In the genomic region with DNA sequence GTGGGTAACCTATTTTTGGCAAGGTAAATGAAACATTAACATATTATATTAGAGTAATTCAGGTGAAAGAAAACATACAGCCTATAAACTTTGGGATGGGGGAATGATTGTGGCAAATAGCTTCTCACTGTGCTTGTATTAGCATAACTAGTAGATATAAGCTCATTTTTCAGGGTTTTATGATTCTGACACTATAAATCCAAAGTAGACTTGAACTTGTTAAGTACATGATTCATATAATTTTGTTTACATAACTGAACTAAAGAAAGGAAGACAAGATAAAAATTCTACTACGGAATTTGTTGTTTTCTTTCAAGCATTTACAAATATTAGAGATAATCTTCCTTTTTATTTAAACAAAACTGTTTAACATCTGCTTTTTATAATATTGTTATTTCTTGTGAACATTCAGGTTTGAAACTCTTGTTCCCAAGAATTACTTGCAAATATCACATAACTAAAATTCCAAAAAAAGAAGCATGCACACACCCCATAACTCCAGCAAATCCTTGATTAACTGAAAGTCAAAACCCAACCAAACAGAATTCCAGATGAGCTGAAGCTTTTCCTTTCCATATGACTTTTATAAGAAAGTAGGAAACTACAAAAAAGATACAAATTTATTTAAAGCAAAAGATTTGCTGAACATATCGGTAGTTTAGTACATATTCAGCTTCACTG, we compare ENCODE assay signal across 21 cellular contexts.
DNase-seq lines count a peak whose midpoint lies in the region; ATAC-seq, FAIRE-seq and TF ChIP-seq lines count a peak whose summit lies in the region.
"Had no signal": no experiment of that assay in that cellular context is flagged by ENCODE, and none has a peak within 500 bp of the region (broad histone marks: within the 10 kb centered on the region; RNA-seq: fewer than 3 reads in every experiment).

No MANE protein-coding gene starts in this region.

- intact Hi-C loops in mammary epithelial cell (cut with micrococcal nuclease), result no loop called here
- intact Hi-C loops in transverse colon (cut with DNase I; ENCODE audit: low total_unique reads), result no loop called here

- H3K36me3 ChIP-seq in mammary epithelial cell (ENCODE audit: insufficient read depth, low read length) (no peaks in the 10 kb centered on the region), transverse colon (no peaks in the 10 kb centered on the region)
- H3K36me3 ChIP-seq: ovary, spleen had no signal

- no peaks in the 10 kb centered on the region for H4K20me1 ChIP-seq in mammary epithelial cell (ENCODE audit: insufficient read depth, low read length)

- no peak overlapping the region for H3K9ac ChIP-seq in mammary epithelial cell (ENCODE audit: insufficient read depth, low read length)

- no peak for TF ChIP-seq CTCF in mammary epithelial cell (conservative IDR thresholded peaks at IDR 0.05 in 1 of 2, IDR thresholded peaks at IDR 0.05 in 1 of 2; ENCODE audit: extremely low read depth in 1 of 2, insufficient read depth in 1 of 2, low read depth in 1 of 2, low read length in 2 of 2)
- TF ChIP-seq CTCF in transverse colon (IDR thresholded peaks at IDR 0.05), result no peak

- H3K4me3 ChIP-seq in mammary epithelial cell (replicated peaks in 1 of 3; ENCODE audit: insufficient read depth in 1 of 3, low read depth in 2 of 3, low read length in 3 of 3) (no peak overlapping the region), transverse colon (no peak overlapping the region)
- H3K4me3 ChIP-seq: ovary, spleen had no signal

- no peaks in the 10 kb centered on the region for H3K9me3 ChIP-seq in mammary epithelial cell (replicated peaks; ENCODE audit: insufficient read depth, low read length)
- H3K9me3 ChIP-seq in transverse colon, result no peaks in the 10 kb centered on the region
- H3K9me3 ChIP-seq: ovary, spleen had no signal

- H3K4me1 ChIP-seq in mammary epithelial cell (ENCODE audit: insufficient read depth, low read length) (peaks cover 70% of the 10 kb centered on the region), transverse colon (peaks cover 4 to 39% (median 16%) of the 10 kb centered on the region in 4 donors)

- H3K79me2 ChIP-seq in mammary epithelial cell (ENCODE audit: insufficient read depth, low read length), result peaks cover 36% of the 10 kb centered on the region

- H3K27ac ChIP-seq in mammary epithelial cell (ENCODE audit: insufficient read depth, low read depth, low read length), result peak overlapping the region; percentile 73
- H3K27ac ChIP-seq in transverse colon, result peak overlapping the region; percentile 55 to 83 (median 65)
- H3K27ac ChIP-seq: C4-2B, spleen had no signal

- TF ChIP-seq POLR2A in transverse colon (IDR thresholded peaks at IDR 0.05), result no peak

- peak overlapping the region; percentile 54 for H3K4me2 ChIP-seq in mammary epithelial cell (ENCODE audit: insufficient read depth, low read depth, low read length)

- in situ Hi-C loops in mammary epithelial cell (cut with MboI; ENCODE audit: low sequenced_read_pairs in 2 of 2), result no loop called here
- in situ Hi-C loops in transverse colon (cut with MboI; ENCODE audit: low pct_ligation_motif_present in 1 of 4, low pct_unique_long_range_greater_than_20kb in 1 of 4, low sequenced_read_pairs in 3 of 4), result no loop called here

- peak; percentile 43 for FAIRE-seq in islet of Langerhans (lab: Jason Lieb, UNC)

- no TSS peak for BruUV-seq in mammary epithelial cell (replicated peaks; lab: Mats Ljungman, UMichigan)

- no peak overlapping the region for H2AFZ ChIP-seq in mammary epithelial cell (ENCODE audit: low read depth, low read length)

- CTCF ChIA-PET in mammary epithelial cell (lab: Charles Lee; ENCODE audit: low non-redundant PET), result interaction anchor here (0.6 kb wide), 1 partner anchor 24 kb away, joined by 5 read pairs; no protein-coding TSS in a partner anchor

- DNase-seq in M059J (ENCODE audit: low read depth) (peak; percentile 34), mammary epithelial cell (no peak), transverse colon (no peak), DMS153 (lab: John Stamatoyannopoulos, UW) (no peak), T1000 (lab: John Stamatoyannopoulos, UW) (no peak)
- DNase-seq: activated B cell treated with CpG ODN at 0.5 μM for 24 hours; activated effector memory CD4-positive, alpha-beta T cell treated with anti-CD3 and anti-CD28 coated beads, Interleukin-2, amount 50 U/mL, for 16 hours; anterior cingulate cortex; DMS79 treated with DMSO at 0.1 percent for 48 hours; midbrain; NCI-H1417; NCI-H226; ovary; spleen; T-helper 2 cell; trophoblast cell had no signal

- TF ChIP-seq EP300 in transverse colon (IDR thresholded peaks at IDR 0.05; ENCODE audit: low read depth), result no peak

- 96% methylated on average over 2 of the region's 2 CpGs for WGBS in mammary epithelial cell (ENCODE audit: low coverage, missing lambda C conversion rate)
- 58 to 62% methylated on average over 2 of the region's 2 CpGs for WGBS in transverse colon (ENCODE audit: low coverage in 1 of 2), 2 donors

- no peaks in the 10 kb centered on the region for H3K27me3 ChIP-seq in mammary epithelial cell (ENCODE audit: insufficient read depth, low read length)
- H3K27me3 ChIP-seq in transverse colon, result no peaks in the 10 kb centered on the region
- H3K27me3 ChIP-seq: ovary, spleen had no signal

- dilution Hi-C loops in mammary epithelial cell (cut with HindIII; ENCODE audit: low sequenced_read_pairs), result no loop called here

- ATAC-seq in GM18907 (IDR thresholded peaks at IDR 0.05; ENCODE audit: unreplicated experiment) (no peak), GM19328 (IDR thresholded peaks at IDR 0.05; ENCODE audit: unreplicated experiment) (no peak)
- ATAC-seq: Right ventricle myocardium inferior had no signal
